ENCODE assay signal across 27 cellular contexts in genomic region chr12:106634206-106634605, GRCh38. TPM values are rescaled to one million over a fixed set of nuclear protein-coding genes. Genes with fewer than 3 reads are reported as not detected.
"Had no signal": no experiment of that assay in that cellular context is flagged by ENCODE, and none has a peak within 500 bp of the region (broad histone marks: within the 10 kb centered on the region; RNA-seq: fewer than 3 reads in every experiment).

No MANE protein-coding gene starts in this region.

- H3K4me2 ChIP-seq: KMS-11 had no signal

- H3K27ac ChIP-seq: HL-60, KMS-11, SJSA1, SK-N-MC had no signal

- H3K4me3 ChIP-seq: K562, SJSA1, SK-N-MC had no signal

- DNase-seq: Kasumi-1, MM.1S, MV-4-11, NCI-H1048, NCI-H1105, NCI-H1417, NCI-H1436 treated with DMSO at 0.1 percent for 48 hours, NCI-H1694, NCI-H187 treated with DMSO at 0.1 percent for 48 hours, NCI-H2029 treated with DMSO at 0.1 percent for 48 hours, NCI-H2171 treated with DMSO at 0.1 percent for 48 hours, NCI-H345, NCI-H446 treated with DMSO at 0.1 percent for 48 hours, NCI-H510A treated with DMSO at 0.1 percent for 48 hours, NCI-H69, Right ventricle myocardium superior, RPMI8226, SIG-M5 had no signal

- H3K9me3 ChIP-seq: SJSA1 had no signal

- FAIRE-seq: HTR-8/SVneo, K562 had no signal

- ATAC-seq: K562 had no signal

- H3K36me3 ChIP-seq: SJSA1 had no signal

RNA-seq across cellular contexts. Expression of gene RFX4, which starts 51.4 kb away (rescaled TPM):
- total RNA-seq: K562; M059J; Right ventricle myocardium superior; SJSA1; T-helper 1 cell treated with Interleukin-12 subunit alpha and Interleukin-12 subunit beta and Interleukin-4 antibody, amounts not matched to agents 30 ng/mL and 1 ng/mL, for 36 hours had no signal
- polyA plus RNA-seq: IgD-negative memory B cell, K562 had no signal
